ENCODE assay signal across 17 cellular contexts in the genomic region with DNA sequence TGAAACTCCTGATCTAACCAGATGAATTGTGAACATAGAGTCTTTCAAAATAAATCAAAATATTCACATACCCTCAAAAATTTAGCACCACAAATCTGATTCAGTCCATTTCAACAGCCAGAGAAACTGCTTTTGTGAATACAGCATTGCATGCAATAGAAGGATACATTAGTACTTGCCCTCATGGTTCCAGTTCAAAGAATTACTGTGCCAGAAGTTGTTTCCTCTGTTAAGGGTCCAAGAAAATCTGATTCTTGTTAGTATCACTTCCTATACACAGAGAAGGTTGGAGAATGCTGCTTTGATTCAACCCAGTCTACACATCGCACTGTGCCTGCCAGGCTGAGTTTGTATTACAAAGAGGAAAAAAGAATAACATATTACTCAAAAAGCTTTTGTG.
"Had no signal": no experiment of that assay in that cellular context is flagged by ENCODE, and none has a peak within 500 bp of the region (broad histone marks: within the 10 kb centered on the region; RNA-seq: fewer than 3 reads in every experiment).

No MANE protein-coding gene starts in this region.

- H3K9me3 ChIP-seq: heart left ventricle, mucosa of descending colon, sigmoid colon, upper lobe of right lung, vagina had no signal

- H3K4me3 Mint-ChIP-seq: naive thymus-derived CD8-positive, alpha-beta T cell had no signal

- H3K27me3 ChIP-seq: sigmoid colon, upper lobe of right lung, vagina had no signal

- H3K27ac ChIP-seq: coronary artery, dorsolateral prefrontal cortex, heart left ventricle, sigmoid colon, skin epidermis, upper lobe of right lung, vagina had no signal

- H3K9me3 Mint-ChIP-seq: naive thymus-derived CD8-positive, alpha-beta T cell had no signal

- H3K4me3 ChIP-seq: coronary artery, dorsolateral prefrontal cortex, heart left ventricle, lung, mucosa of descending colon, sigmoid colon, skin epidermis, upper lobe of right lung, vagina had no signal

- H3K4me1 ChIP-seq: upper lobe of right lung, vagina had no signal

- DNase-seq: dorsolateral prefrontal cortex; effector CD8-positive, alpha-beta T cell; heart left ventricle; hippocampal formation; left colon; left ventricle myocardium superior; mucosa of descending colon; naive thymus-derived CD8-positive, alpha-beta T cell; posterior cingulate gyrus; sigmoid colon; stimulated activated CD4-positive, alpha-beta T cell treated with anti-CD3 and anti-CD28 coated beads, Interleukin-2, amount 100 ng/mL, for 24 hours; stimulated activated naive CD4-positive, alpha-beta T cell treated with Interleukin-2 at 50 U/mL for 16 hours; upper lobe of right lung had no signal

- H3K36me3 Mint-ChIP-seq: naive thymus-derived CD8-positive, alpha-beta T cell had no signal

- H3K36me3 ChIP-seq: heart left ventricle, sigmoid colon, upper lobe of right lung, vagina had no signal

- H3K27ac Mint-ChIP-seq: naive thymus-derived CD8-positive, alpha-beta T cell had no signal
